Comparison of ENCODE assay signal across 22 cellular contexts in the genomic region with DNA sequence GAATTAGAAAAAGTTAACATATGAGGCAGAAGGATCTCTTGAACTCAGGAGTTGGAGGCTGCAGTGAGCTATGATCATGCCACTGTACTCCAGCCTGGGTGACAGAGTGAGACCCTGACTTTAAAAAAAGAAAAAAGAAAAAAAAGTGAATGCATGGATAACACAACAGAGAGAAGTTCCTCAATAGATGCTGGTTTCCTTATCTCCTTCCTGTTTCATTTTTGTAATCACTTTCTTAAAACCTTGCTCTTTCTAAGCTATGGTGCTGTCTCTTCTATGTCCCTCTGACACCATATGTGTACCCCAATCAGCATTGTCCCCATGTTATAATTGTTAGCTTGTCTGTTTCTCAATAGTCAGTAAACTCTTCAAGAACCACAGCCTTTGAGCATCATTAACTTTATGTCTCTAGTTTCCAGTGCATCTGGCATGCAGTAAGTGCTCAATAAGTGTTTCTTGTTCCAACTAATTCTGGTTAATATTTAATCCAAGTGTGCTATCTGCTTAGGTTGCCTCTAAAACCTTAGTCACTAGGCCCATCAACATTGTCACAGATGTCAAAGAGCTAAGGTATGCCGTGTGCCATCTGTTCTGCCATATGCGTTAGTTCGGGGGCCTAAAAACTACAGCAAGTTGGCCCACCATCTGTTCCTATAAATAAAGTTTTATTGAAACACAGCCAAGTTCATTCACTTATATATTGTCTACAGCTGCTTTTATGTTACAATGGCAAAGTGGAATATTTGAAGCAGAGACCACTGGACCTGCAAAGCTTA. TPM values are rescaled to one million over a fixed set of nuclear protein-coding genes. Genes with fewer than 3 reads are reported as not detected.
DNase-seq lines count a peak whose midpoint lies in the region; TF ChIP-seq lines count a peak whose summit lies in the region.
"Had no signal": no experiment of that assay in that cellular context is flagged by ENCODE, and none has a peak within 500 bp of the region (broad histone marks: within the 10 kb centered on the region; RNA-seq: fewer than 3 reads in every experiment).

No MANE protein-coding gene starts in this region.

- TF ChIP-seq CTCF in glutamatergic neuron (IDR thresholded peaks at IDR 0.05; ENCODE audit: partially characterized antibody, unreplicated experiment) (no peak), nephron progenitor cell (IDR thresholded peaks at IDR 0.05) (no peak)

- H3K27me3 Mint-ChIP-seq in glutamatergic neuron (ENCODE audit: unreplicated experiment) (peaks cover 4% of the 10 kb centered on the region), nephron progenitor cell (ENCODE audit: low read depth, poor library complexity) (peaks cover 4% of the 10 kb centered on the region)
- H3K27me3 Mint-ChIP-seq: activated CD4-positive, alpha-beta memory T cell treated with anti-CD3 and anti-CD28 coated beads for 36 hours had no signal

- H3K36me3 Mint-ChIP-seq in glutamatergic neuron (ENCODE audit: unreplicated experiment): no peaks in the 10 kb centered on the region
- no peaks in the 10 kb centered on the region for H3K36me3 Mint-ChIP-seq in nephron progenitor cell (ENCODE audit: low read depth)

- peak overlapping the region; percentile 20 for H3K4me2 ChIP-seq in BLaER1
- H3K4me2 ChIP-seq: SK-N-SH had no signal

- no peaks in the 10 kb centered on the region for H4K20me1 ChIP-seq in BLaER1

- peaks cover 7% of the 10 kb centered on the region for H3K9me3 Mint-ChIP-seq in glutamatergic neuron (ENCODE audit: unreplicated experiment)
- H3K9me3 Mint-ChIP-seq in nephron progenitor cell: no peaks in the 10 kb centered on the region
- H3K9me3 Mint-ChIP-seq: activated CD4-positive, alpha-beta memory T cell treated with anti-CD3 and anti-CD28 coated beads for 36 hours had no signal

- peaks cover 31% of the 10 kb centered on the region for H3K4me1 ChIP-seq in BLaER1

- no peak overlapping the region for H3K9ac ChIP-seq in BLaER1
- H3K9ac ChIP-seq: SK-N-SH had no signal

- H3K27ac Mint-ChIP-seq in glutamatergic neuron (ENCODE audit: unreplicated experiment) (peak overlapping the region; percentile 53), nephron progenitor cell (no peak overlapping the region)
- H3K27ac Mint-ChIP-seq: activated CD4-positive, alpha-beta memory T cell treated with anti-CD3 and anti-CD28 coated beads for 36 hours had no signal

- DNase-seq in DMS53 (lab: John Stamatoyannopoulos, UW) (peak; percentile 50), NOMO-1 treated with dmso at 0.1 percent for 144 hours (lab: John Stamatoyannopoulos, UW; ENCODE audit: unreplicated experiment) (peak; percentile 25), glutamatergic neuron (no peak), retina (no peak), nephron progenitor cell (no peak), AG08395 (ENCODE audit: low spot score) (no peak)
- DNase-seq: ACHN; activated CD4-positive, alpha-beta memory T cell treated with anti-CD3 and anti-CD28 coated beads for 36 hours; activated CD4-positive, CD25-positive, alpha-beta regulatory T cell; activated effector memory CD4-positive, alpha-beta T cell treated with Interleukin-2 at 50 U/mL for 16 hours; cerebellar nuclear complex; DMS153; GF-D8; heart right ventricle; IMR-90; occipital lobe; SK-N-SH; small intestine; stimulated activated CD4-positive, alpha-beta T cell treated with anti-CD3 and anti-CD28 coated beads, Interleukin-2, amount 100 ng/mL, for 24 hours had no signal

- H3K4me3 Mint-ChIP-seq in glutamatergic neuron (ENCODE audit: unreplicated experiment): no peak overlapping the region
- no peak overlapping the region for H3K4me3 Mint-ChIP-seq in nephron progenitor cell
- H3K4me3 Mint-ChIP-seq: activated CD4-positive, alpha-beta memory T cell treated with anti-CD3 and anti-CD28 coated beads for 36 hours had no signal

- H3K36me3 ChIP-seq in BLaER1: no peaks in the 10 kb centered on the region
- H3K36me3 ChIP-seq: heart right ventricle, suprapubic skin had no signal

- H3K4me3 ChIP-seq in BLaER1: no peak overlapping the region
- H3K4me3 ChIP-seq: heart right ventricle, suprapubic skin had no signal

- no peaks in the 10 kb centered on the region for H3K9me3 ChIP-seq in BLaER1
- H3K9me3 ChIP-seq: heart right ventricle, SK-N-SH, suprapubic skin had no signal

- H3K27ac ChIP-seq in BLaER1: no peak overlapping the region
- H3K27ac ChIP-seq: RWPE1, suprapubic skin had no signal

- peaks cover 20% of the 10 kb centered on the region for H3K4me1 Mint-ChIP-seq in glutamatergic neuron (ENCODE audit: low read depth, unreplicated experiment)
- peaks cover 17% of the 10 kb centered on the region for H3K4me1 Mint-ChIP-seq in nephron progenitor cell

- H3K27me3 ChIP-seq in BLaER1: no peaks in the 10 kb centered on the region
- H3K27me3 ChIP-seq: heart right ventricle, suprapubic skin had no signal

RNA-seq across cellular contexts. Expression of a gene that starts 36.2 kb away (rescaled TPM):
- total RNA-seq in glutamatergic neuron (ENCODE audit: unreplicated experiment): 19.0 TPM

Comparison
In these comparisons a context has a peak if more than half of its experiments do, and no peak if none do; other contexts are left out.
1. DNase-seq: peak in DMS53 (single experiment) and NOMO-1 treated with dmso at 0.1 percent for 144 hours (single experiment); none in glutamatergic neuron (single experiment), retina (single experiment), nephron progenitor cell (single experiment) and AG08395 (single experiment).